Comparison of ENCODE assay signal across 34 cellular contexts in genomic region chr5:6424700-6425099, GRCh38. TPM values are rescaled to one million over a fixed set of nuclear protein-coding genes. Genes with fewer than 3 reads are reported as not detected.
"Had no signal": no experiment of that assay in that cellular context is flagged by ENCODE, and none has a peak within 500 bp of the region (broad histone marks: within the 10 kb centered on the region; RNA-seq: fewer than 3 reads in every experiment).

No MANE protein-coding gene starts in this region.

- H3K27ac ChIP-seq: brain microvascular endothelial cell, coronary artery, dorsolateral prefrontal cortex, esophagus muscularis mucosa, foreskin keratinocyte, gastroesophageal sphincter had no signal

- ATAC-seq: activated CD4-positive, CD25-positive, alpha-beta regulatory T cell treated with anti-CD3 and anti-CD28 coated beads, Interleukin-2, amount 50 U/mL, for 24 hours; activated CD8-positive, alpha-beta T cell treated with anti-CD3 and anti-CD28 coated beads for 36 hours; activated T-cell treated with anti-CD3 and anti-CD28 coated beads, Interleukin-2, amount 50 U/mL, for 4 hours; activated T-helper 17 cell treated with anti-CD3 and anti-CD28 coated beads, Interleukin-2, amount 50 U/mL, for 72 hours; foreskin keratinocyte; gastroesophageal sphincter; T-cell had no signal

- H3K4me1 ChIP-seq: foreskin keratinocyte, gastroesophageal sphincter had no signal

- H3K4me1 Mint-ChIP-seq: activated B cell treated with CpG ODN at 0.5 μM for 24 hours; activated T-helper 17 cell treated with anti-CD3 and anti-CD28 coated beads, Interleukin-2, amount 50 U/mL, for 72 hours; central memory CD8-positive, alpha-beta T cell; endodermal cell; T-cell had no signal

- H3K36me3 Mint-ChIP-seq: activated naive CD8-positive, alpha-beta T cell; T-cell had no signal

- FAIRE-seq: astrocyte, bronchial epithelial cell had no signal

- H3K9me3 ChIP-seq: esophagus muscularis mucosa, gastroesophageal sphincter had no signal

- DNase-seq: activated B cell treated with CpG ODN at 0.5 μM for 24 hours; activated CD4-positive, alpha-beta T cell treated with anti-CD3 and anti-CD28 coated beads for 48 hours; activated CD4-positive, alpha-beta T cell treated with anti-CD3 and anti-CD28 coated beads, Interleukin-2, amount 50 U/mL, for 1 hour; activated CD4-positive, alpha-beta T cell treated with anti-CD3 and anti-CD28 coated beads, Interleukin-2, amount 50 U/mL, for 48 hours; activated CD8-positive, alpha-beta memory T cell treated with anti-CD3 and anti-CD28 coated beads for 24 hours; activated CD8-positive, alpha-beta T cell treated with anti-CD3 and anti-CD28 coated beads for 36 hours; activated effector memory CD4-positive, alpha-beta T cell treated with Interleukin-2 at 50 U/mL for 16 hours; activated gamma-delta T cell treated with Interleukin-2 at 50 U/mL for 16 hours; activated naive CD4-positive, alpha-beta T cell treated with anti-CD3 and anti-CD28 coated beads, Interleukin-2, amount 50 U/mL, for 16 hours; activated naive CD4-positive, alpha-beta T cell treated with Interleukin-2 at 50 U/mL for 16 hours; activated T-cell treated with anti-CD3 and anti-CD28 coated beads, Interleukin-2, amount 50 U/mL, for 4 hours; amniotic stem cell; anterior cingulate cortex; brain microvascular endothelial cell; dorsolateral prefrontal cortex; effector memory CD4-positive, alpha-beta T cell; endodermal cell; erythroblast; foreskin keratinocyte; SW 1271; T-cell had no signal

- H3K4me3 Mint-ChIP-seq: activated B cell treated with CpG ODN at 0.5 μM for 24 hours; activated CD8-positive, alpha-beta T cell treated with anti-CD3 and anti-CD28 coated beads for 36 hours; activated naive CD8-positive, alpha-beta T cell; activated T-cell treated with anti-CD3 and anti-CD28 coated beads, Interleukin-2, amount 50 U/mL, for 4 hours; activated T-helper 17 cell treated with anti-CD3 and anti-CD28 coated beads, Interleukin-2, amount 50 U/mL, for 72 hours; central memory CD8-positive, alpha-beta T cell; dendritic cell treated with granulocyte-macrophage colony-stimulating factor and Interleukin-4, amounts not matched to agents 40 ng/mL and 50 ng/mL, for 4 days; endodermal cell; T-cell; T-helper 1 cell treated with Interleukin-12 subunit alpha and Interleukin-12 subunit beta and Interleukin-4 antibody, amounts not matched to agents 30 μg/mL and 1 μg/mL, for 36 hours; T-helper 2 cell treated with Interferon-gamma antibody and Interleukin-4, amounts not matched to agents 5 μg/mL and 100 μg/mL, for 36 hours had no signal

- H3K27me3 ChIP-seq: brain microvascular endothelial cell, foreskin keratinocyte had no signal

- H3K36me3 ChIP-seq: brain microvascular endothelial cell, esophagus muscularis mucosa, gastroesophageal sphincter had no signal

- H3K4me3 ChIP-seq: coronary artery, dorsolateral prefrontal cortex, esophagus muscularis mucosa, gastroesophageal sphincter had no signal

- H3K27ac Mint-ChIP-seq: activated B cell treated with CpG ODN at 0.5 μM for 24 hours; activated CD8-positive, alpha-beta T cell treated with anti-CD3 and anti-CD28 coated beads for 36 hours; activated naive CD8-positive, alpha-beta T cell; activated T-helper 17 cell treated with anti-CD3 and anti-CD28 coated beads, Interleukin-2, amount 50 U/mL, for 72 hours; dendritic cell treated with granulocyte-macrophage colony-stimulating factor and Interleukin-4, amounts not matched to agents 40 ng/mL and 50 ng/mL, for 4 days; endodermal cell; T-cell; T-helper 1 cell treated with Interleukin-12 subunit alpha and Interleukin-12 subunit beta and Interleukin-4 antibody, amounts not matched to agents 30 μg/mL and 1 μg/mL, for 36 hours; T-helper 2 cell treated with Interferon-gamma antibody and Interleukin-4, amounts not matched to agents 5 μg/mL and 100 μg/mL, for 36 hours had no signal

RNA-seq across cellular contexts. Expression of gene UBE2QL1, which starts 24.0 kb away (rescaled TPM):
- total RNA-seq: activated CD8-positive, alpha-beta T cell treated with anti-CD3 and anti-CD28 coated beads for 36 hours; activated T-cell treated with anti-CD3 and anti-CD28 coated beads, Interleukin-2, amount 50 U/mL, for 4 hours; activated T-helper 17 cell treated with anti-CD3 and anti-CD28 coated beads, Interleukin-2, amount 50 U/mL, for 72 hours; bronchial epithelial cell; foreskin keratinocyte; glomerular endothelial cell had no signal
- polyA plus RNA-seq: foreskin keratinocyte had no signal
